Comparison of ENCODE assay signal across 8 cellular contexts in the genomic region with DNA sequence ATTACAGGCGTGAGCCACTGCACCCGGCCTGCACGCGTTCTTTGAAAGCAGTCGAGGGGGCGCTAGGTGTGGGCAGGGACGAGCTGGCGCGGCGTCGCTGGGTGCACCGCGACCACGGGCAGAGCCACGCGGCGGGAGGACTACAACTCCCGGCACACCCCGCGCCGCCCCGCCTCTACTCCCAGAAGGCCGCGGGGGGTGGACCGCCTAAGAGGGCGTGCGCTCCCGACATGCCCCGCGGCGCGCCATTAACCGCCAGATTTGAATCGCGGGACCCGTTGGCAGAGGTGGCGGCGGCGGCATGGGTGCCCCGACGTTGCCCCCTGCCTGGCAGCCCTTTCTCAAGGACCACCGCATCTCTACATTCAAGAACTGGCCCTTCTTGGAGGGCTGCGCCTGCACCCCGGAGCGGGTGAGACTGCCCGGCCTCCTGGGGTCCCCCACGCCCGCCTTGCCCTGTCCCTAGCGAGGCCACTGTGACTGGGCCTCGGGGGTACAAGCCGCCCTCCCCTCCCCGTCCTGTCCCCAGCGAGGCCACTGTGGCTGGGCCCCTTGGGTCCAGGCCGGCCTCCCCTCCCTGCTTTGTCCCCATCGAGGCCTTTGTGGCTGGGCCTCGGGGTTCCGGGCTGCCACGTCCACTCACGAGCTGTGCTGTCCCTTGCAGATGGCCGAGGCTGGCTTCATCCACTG. TPM values are rescaled to one million over a fixed set of nuclear protein-coding genes. Genes with fewer than 3 reads are reported as not detected.
DNase-seq lines count a peak whose midpoint lies in the region; FAIRE-seq and TF ChIP-seq lines count a peak whose summit lies in the region.

Gene BIRC5 (plus strand): TSS at position 238 of the 690 bp plus-strand sequence. CDS start 64 bp downstream, at position 302.

- no peak for FAIRE-seq in GM19239 (lab: Jason Lieb, UNC)

- H3K4me3 ChIP-seq in HL-60 (replicated peaks; ENCODE audit: insufficient read depth, low read length) (peak within 1 kb of the TSS; percentile 99), lower leg skin (ENCODE audit: low read depth, poor library complexity, severe bottlenecking) (peak within 1 kb of the TSS; percentile 17)

- H3K27me3 ChIP-seq in HL-60 (ENCODE audit: insufficient read depth, poor library complexity, severe bottlenecking): no peaks in the 10 kb centered on the region

- DNase-seq in AG20443 (ENCODE audit: low spot score) (peak; percentile 100), GM19239 (ENCODE audit: insufficient read length, low spot score) (peak; percentile 97), HL-60 (ENCODE audit: low read depth in 1 of 2, low spot score in 1 of 2) (peak; percentile 66 to 89), NCI-H82 (lab: John Stamatoyannopoulos, UW) (peak; percentile 98), dermis microvascular lymphatic vessel endothelial cell (ENCODE audit: low read depth in 2 of 2) (peak; percentile 57 to 87), lower leg skin (ENCODE audit: low spot score in 2 of 2) (peak; percentile 70 to 96)
- DNase-seq in activated CD4-positive, alpha-beta T cell treated with anti-CD3 and anti-CD28 coated beads, Interleukin-2, amount 50 U/mL, for 24 hours (ENCODE audit: low read depth in 1 of 2, low spot score in 1 of 2): peak; percentile 86 to 87
- peak; percentile 92 for DNase-seq in stimulated activated CD4-positive, alpha-beta T cell treated with anti-CD3 and anti-CD28 coated beads, Interleukin-4, amount 100 ng/mL, for 24 hours

- peak within 1 kb of the TSS; percentile 92 for H3K27ac ChIP-seq in HL-60 (replicated peaks)

- intact Hi-C loops in lower leg skin (cut with DNase I; ENCODE audit: low total_unique reads): loop anchor here (5.0 kb wide), 1 partner anchor 623 kb away; no protein-coding TSS in a partner anchor

- TF ChIP-seq CTCF in HL-60 (IDR thresholded peaks at IDR 0.05; ENCODE audit: insufficient read depth, low read length) (no peak), lower leg skin (IDR thresholded peaks at IDR 0.05) (no peak)

- WGBS in lower leg skin, 2 donors: 2% methylated on average over 20 to 54 of the region's 60 CpGs

- no peak for TF ChIP-seq POLR2A in lower leg skin (IDR thresholded peaks at IDR 0.05)

RNA-seq across cellular contexts. Expression of gene BIRC5, which starts in this region (rescaled TPM):
- total RNA-seq in dermis microvascular lymphatic vessel endothelial cell (29.3 and 81.4 TPM in 2 replicates), lower leg skin (1 to 10 TPM; 1.8 to 6.7 (median 3.9) TPM)

Comparison
In these comparisons a context has a peak if more than half of its experiments do, and no peak if none do; other contexts are left out.
1. Peak in every context shown above with its lines: DNase-seq, H3K4me3 ChIP-seq and H3K27ac ChIP-seq.